ENCODE assay signal across 11 cellular contexts in genomic region chr6:33273924-33274902, GRCh38. TPM values are rescaled to one million over a fixed set of nuclear protein-coding genes. Genes with fewer than 3 reads are reported as not detected.
A peak's percentile ranks its signal among the peaks of the same experiment; 100 is the strongest.
DNase-seq lines count a peak whose midpoint lies in the region; ATAC-seq and TF ChIP-seq lines count a peak whose summit lies in the region.
"Had no signal": no experiment of that assay in that cellular context is flagged by ENCODE, and none has a peak within 500 bp of the region (broad histone marks: within the 10 kb centered on the region; RNA-seq: fewer than 3 reads in every experiment).

No MANE protein-coding gene starts in this region.

- no peaks in the 10 kb centered on the region for H3K9me3 Mint-ChIP-seq in chondrocyte (ENCODE audit: low read depth)
- no peaks in the 10 kb centered on the region for H3K9me3 Mint-ChIP-seq in natural killer cell treated with Interleukin-12 subunit alpha and Interleukin-12 subunit beta and Interleukin-15 and Interleukin-18, amount 100 ng/mL, for 72 hours

- ATAC-seq in natural killer cell treated with Interleukin-12 subunit alpha and Interleukin-12 subunit beta and Interleukin-15 and Interleukin-18, amount 100 ng/mL, for 72 hours: no peak
- no peak for ATAC-seq in GM21390 (IDR thresholded peaks at IDR 0.05; ENCODE audit: unreplicated experiment)
- no peak for ATAC-seq in HG03045 (IDR thresholded peaks at IDR 0.05; ENCODE audit: unreplicated experiment)
- no peak for ATAC-seq in HG03571 (IDR thresholded peaks at IDR 0.05; ENCODE audit: unreplicated experiment)

- TF ChIP-seq CTCF in GM06990 (IDR thresholded peaks at IDR 0.05; ENCODE audit: insufficient read depth, low read length, poor library complexity, severe bottlenecking): no peak
- TF ChIP-seq CTCF in chondrocyte (IDR thresholded peaks at IDR 0.05): no peak

- H3K27me3 Mint-ChIP-seq in chondrocyte (ENCODE audit: low read depth): no peaks in the 10 kb centered on the region
- H3K27me3 Mint-ChIP-seq in natural killer cell treated with Interleukin-12 subunit alpha and Interleukin-12 subunit beta and Interleukin-15 and Interleukin-18, amount 100 ng/mL, for 72 hours: no peaks in the 10 kb centered on the region

- peaks cover 17% of the 10 kb centered on the region for H3K36me3 ChIP-seq in GM06990 (ENCODE audit: control insufficient read depth, insufficient read depth, low read length)

- DNase-seq in GM06990 (ENCODE audit: extremely low read depth, insufficient read length) (no peak), MV-4-11 (lab: John Stamatoyannopoulos, UW) (peak; percentile 31), chondrocyte (ENCODE audit: low spot score) (no peak), NK-92 (lab: John Stamatoyannopoulos, UW; ENCODE audit: unreplicated experiment) (no peak)
- no peak for DNase-seq in natural killer cell treated with Interleukin-12 subunit alpha and Interleukin-12 subunit beta and Interleukin-15 and Interleukin-18, amount 100 ng/mL, for 72 hours (ENCODE audit: low spot score)
- DNase-seq: NCI-H1092, tibial artery had no signal

- peaks cover 23% of the 10 kb centered on the region for H3K36me3 Mint-ChIP-seq in chondrocyte (ENCODE audit: low read depth)
- H3K36me3 Mint-ChIP-seq in natural killer cell treated with Interleukin-12 subunit alpha and Interleukin-12 subunit beta and Interleukin-15 and Interleukin-18, amount 100 ng/mL, for 72 hours: peaks cover 35% of the 10 kb centered on the region

- H3K27ac Mint-ChIP-seq in chondrocyte (ENCODE audit: unreplicated experiment): peak overlapping the region; percentile 100
- H3K27ac Mint-ChIP-seq in natural killer cell treated with Interleukin-12 subunit alpha and Interleukin-12 subunit beta and Interleukin-15 and Interleukin-18, amount 100 ng/mL, for 72 hours: peak overlapping the region; percentile 97 to 99

- H3K4me3 ChIP-seq in GM06990 (replicated peaks; ENCODE audit: low read depth, low read length): peak overlapping the region; percentile 66

- H3K4me3 Mint-ChIP-seq in chondrocyte (ENCODE audit: unreplicated experiment): peak overlapping the region; percentile 94
- peak overlapping the region; percentile 95 for H3K4me3 Mint-ChIP-seq in natural killer cell treated with Interleukin-12 subunit alpha and Interleukin-12 subunit beta and Interleukin-15 and Interleukin-18, amount 100 ng/mL, for 72 hours

- H3K4me1 Mint-ChIP-seq in chondrocyte (ENCODE audit: low read depth): peaks cover 67% of the 10 kb centered on the region
- H3K4me1 Mint-ChIP-seq in natural killer cell treated with Interleukin-12 subunit alpha and Interleukin-12 subunit beta and Interleukin-15 and Interleukin-18, amount 100 ng/mL, for 72 hours (ENCODE audit: low read depth in 2 of 2): peaks cover 57 to 72% of the 10 kb centered on the region in 2 donors

- no peaks in the 10 kb centered on the region for H3K27me3 ChIP-seq in GM06990 (replicated peaks; ENCODE audit: control insufficient read depth, insufficient read depth, low read length)
- H3K27me3 ChIP-seq: tibial artery had no signal

RNA-seq across cellular contexts. Expression of gene RPS18, which starts 2.3 kb away (rescaled TPM):
- 1,578 to 1,963 TPM (median 1,582 TPM) in 3 replicates for total RNA-seq in chondrocyte
- total RNA-seq in natural killer cell treated with Interleukin-12 subunit alpha and Interleukin-12 subunit beta and Interleukin-15 and Interleukin-18, amount 100 ng/mL, for 72 hours: 1,000 to 10,000 TPM; 1,431 to 1,446 TPM

RNA-seq across cellular contexts. Expression of gene VPS52, which starts 2.5 kb away (rescaled TPM):
- total RNA-seq in chondrocyte: 35.8 to 49.9 TPM (median 36.0 TPM) in 3 replicates
- 10 to 100 TPM; 48.6 to 76.5 TPM for total RNA-seq in natural killer cell treated with Interleukin-12 subunit alpha and Interleukin-12 subunit beta and Interleukin-15 and Interleukin-18, amount 100 ng/mL, for 72 hours

RNA-seq across cellular contexts. Expression of gene B3GALT4, which starts 2.7 kb away (rescaled TPM):
- 6.5 to 9.2 TPM (median 7.3 TPM) in 3 replicates for total RNA-seq in chondrocyte
- total RNA-seq in natural killer cell treated with Interleukin-12 subunit alpha and Interleukin-12 subunit beta and Interleukin-15 and Interleukin-18, amount 100 ng/mL, for 72 hours: 10 to 100 TPM; 10.1 to 11.2 TPM
- total RNA-seq: myocyte had no signal

RNA-seq across cellular contexts. Expression of gene WDR46, which starts 14.8 kb away (rescaled TPM):
- total RNA-seq in chondrocyte: 42.4 to 79.7 TPM (median 48.1 TPM) in 3 replicates
- total RNA-seq in natural killer cell treated with Interleukin-12 subunit alpha and Interleukin-12 subunit beta and Interleukin-15 and Interleukin-18, amount 100 ng/mL, for 72 hours: 100 to 1,000 TPM in 1 of 2 donors, 10 to 100 TPM in 1; 81.8 to 148 TPM

RNA-seq across cellular contexts. Expression of gene PFDN6, which starts 15.2 kb away (rescaled TPM):
- total RNA-seq in chondrocyte: 25.3 to 35.5 TPM (median 27.8 TPM) in 3 replicates
- 10 to 100 TPM; 72.0 to 76.8 TPM for total RNA-seq in natural killer cell treated with Interleukin-12 subunit alpha and Interleukin-12 subunit beta and Interleukin-15 and Interleukin-18, amount 100 ng/mL, for 72 hours
